ENCODE assay signal across 17 cellular contexts in the genomic region with DNA sequence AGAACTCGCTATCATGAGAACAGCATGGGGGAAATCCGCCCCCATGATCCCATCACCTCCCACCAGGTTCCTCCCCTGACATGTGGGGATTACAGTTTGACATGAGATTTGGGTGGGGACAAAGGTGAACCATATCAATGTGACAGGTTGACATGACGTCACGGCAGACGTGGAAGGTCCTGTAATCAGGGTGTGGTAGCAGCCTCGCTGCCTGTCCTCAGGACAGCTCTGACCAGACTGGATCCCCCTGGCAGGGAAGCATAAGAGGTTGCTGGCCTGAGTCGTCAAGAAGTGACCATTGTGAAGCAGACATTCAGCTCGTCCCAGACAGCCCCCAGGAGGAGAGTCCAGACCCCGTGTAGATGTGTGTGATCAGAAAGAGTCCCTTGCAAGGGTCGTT.
A peak's percentile ranks its signal among the peaks of the same experiment; 100 is the strongest.
DNase-seq lines count a peak whose midpoint lies in the region; ATAC-seq and TF ChIP-seq lines count a peak whose summit lies in the region.
"Had no signal": no experiment of that assay in that cellular context is flagged by ENCODE, and none has a peak within 500 bp of the region (broad histone marks: within the 10 kb centered on the region; RNA-seq: fewer than 3 reads in every experiment).

No MANE protein-coding gene starts in this region.

- no peak overlapping the region for H3K4me3 ChIP-seq in BLaER1
- H3K4me3 ChIP-seq in BLaER1 treated with 17β-estradiol and CSF1 and Interleukin-3, amounts not matched to agents 10 nM and 100 nM = no peak overlapping the region
- H3K4me3 ChIP-seq: heart left ventricle had no signal

- peak overlapping the region; percentile 74 for H3K27ac Mint-ChIP-seq in activated T-helper 17 cell treated with anti-CD3 and anti-CD28 coated beads, Interleukin-2, amount 50 U/mL, for 72 hours
- H3K27ac Mint-ChIP-seq in natural killer cell = peak overlapping the region; percentile 64 to 79

- intact Hi-C loops in natural killer cell (cut with micrococcal nuclease) = no loop called here

- H3K4me2 ChIP-seq in BLaER1 = peak overlapping the region; percentile 83
- peak overlapping the region in 10 of 11 experiments; percentile 21 to 92 (median 80); a peak in 18 of 22 replicates for H3K4me2 ChIP-seq in BLaER1 treated with 17β-estradiol and CSF1 and Interleukin-3, amounts not matched to agents 10 nM and 100 nM

- DNase-seq in natural killer cell = no peak
- DNase-seq in stimulated activated CD4-positive, alpha-beta T cell treated with anti-CD3 and anti-CD28 coated beads, Interleukin-1b, Interleukin-23, amount 100 ng/mL, for 48 hours = no peak
- no peak for DNase-seq in EL
- DNase-seq in NCI-H1048 (lab: John Stamatoyannopoulos, UW) = no peak
- DNase-seq: activated naive CD4-positive, alpha-beta T cell; BE2C; DMS53; heart left ventricle; islet precursor cell; mammary epithelial cell; SIG-M5; stimulated activated CD4-positive, alpha-beta T cell treated with anti-CD3 and anti-CD28 coated beads, Interleukin-2, amount 100 ng/mL, for 24 hours had no signal

- H3K9ac ChIP-seq in BLaER1 = no peak overlapping the region
- no peak overlapping the region for H3K9ac ChIP-seq in BLaER1 treated with 17β-estradiol and CSF1 and Interleukin-3, amounts not matched to agents 10 nM and 100 nM

- peaks cover 38% of the 10 kb centered on the region for H3K4me1 ChIP-seq in BLaER1
- H3K4me1 ChIP-seq in BLaER1 treated with 17β-estradiol and CSF1 and Interleukin-3, amounts not matched to agents 10 nM and 100 nM = peaks cover 10 to 38% (median 25%) of the 10 kb centered on the region in 10 experiments
- H3K4me1 ChIP-seq: BE2C, heart left ventricle had no signal

- H3K36me3 ChIP-seq in BLaER1 = peaks cover 80% of the 10 kb centered on the region
- H3K36me3 ChIP-seq in BLaER1 treated with 17β-estradiol and CSF1 and Interleukin-3, amounts not matched to agents 10 nM and 100 nM = peaks cover 78 to 99% (median 84%) of the 10 kb centered on the region in 11 experiments

- H3K27me3 Mint-ChIP-seq in activated T-helper 17 cell treated with anti-CD3 and anti-CD28 coated beads, Interleukin-2, amount 50 U/mL, for 72 hours = no peaks in the 10 kb centered on the region
- H3K27me3 Mint-ChIP-seq in natural killer cell (ENCODE audit: low read depth in 2 of 2) = no peaks in the 10 kb centered on the region

- no peak for ATAC-seq in activated T-helper 17 cell treated with anti-CD3 and anti-CD28 coated beads, Interleukin-2, amount 50 U/mL, for 72 hours (replicated peaks)
- no peak for ATAC-seq in natural killer cell
- ATAC-seq: heart left ventricle, sciatic nerve had no signal

- no peaks in the 10 kb centered on the region for H3K9me3 Mint-ChIP-seq in activated T-helper 17 cell treated with anti-CD3 and anti-CD28 coated beads, Interleukin-2, amount 50 U/mL, for 72 hours
- H3K9me3 Mint-ChIP-seq in natural killer cell = no peaks in the 10 kb centered on the region

- peaks cover 20% of the 10 kb centered on the region for H3K9me3 ChIP-seq in BLaER1
- peaks cover 0 to 33% (median 23%) of the 10 kb centered on the region in 11 experiments; a peak in 15 of 22 replicates for H3K9me3 ChIP-seq in BLaER1 treated with 17β-estradiol and CSF1 and Interleukin-3, amounts not matched to agents 10 nM and 100 nM (replicated peaks in 1 of 11)
- H3K9me3 ChIP-seq: BE2C, heart left ventricle, neutrophil had no signal

- H3K36me3 Mint-ChIP-seq in activated T-helper 17 cell treated with anti-CD3 and anti-CD28 coated beads, Interleukin-2, amount 50 U/mL, for 72 hours (ENCODE audit: low read depth) = peaks cover 76% of the 10 kb centered on the region
- peaks cover 7% of the 10 kb centered on the region for H3K36me3 Mint-ChIP-seq in natural killer cell

- no peak overlapping the region for H3K4me3 Mint-ChIP-seq in activated T-helper 17 cell treated with anti-CD3 and anti-CD28 coated beads, Interleukin-2, amount 50 U/mL, for 72 hours
- no peak overlapping the region for H3K4me3 Mint-ChIP-seq in natural killer cell

- H3K27ac ChIP-seq in BLaER1 = peak overlapping the region; percentile 67; the same call in 1 of the 2 replicates
- H3K27ac ChIP-seq in BLaER1 treated with 17β-estradiol and CSF1 and Interleukin-3, amounts not matched to agents 10 nM and 100 nM = peak overlapping the region in 4 of 11 experiments; percentile 59 to 69 (median 66); a peak in 6 of 22 replicates
- H3K27ac ChIP-seq: heart left ventricle, neutrophil had no signal

- H3K27me3 ChIP-seq in BLaER1 = no peaks in the 10 kb centered on the region
- no peaks in the 10 kb centered on the region for H3K27me3 ChIP-seq in BLaER1 treated with 17β-estradiol and CSF1 and Interleukin-3, amounts not matched to agents 10 nM and 100 nM
- H3K27me3 ChIP-seq: BE2C, heart left ventricle, neutrophil had no signal

- H3K4me1 Mint-ChIP-seq in activated T-helper 17 cell treated with anti-CD3 and anti-CD28 coated beads, Interleukin-2, amount 50 U/mL, for 72 hours = peaks cover 16% of the 10 kb centered on the region
- peaks cover 18 to 19% of the 10 kb centered on the region in 2 donors for H3K4me1 Mint-ChIP-seq in natural killer cell

- H4K20me1 ChIP-seq in BLaER1 = peaks cover 19% of the 10 kb centered on the region
- H4K20me1 ChIP-seq in BLaER1 treated with 17β-estradiol and CSF1 and Interleukin-3, amounts not matched to agents 10 nM and 100 nM = peaks cover 0 to 59% (median 19%) of the 10 kb centered on the region in 11 experiments; a peak in 14 of 22 replicates

- no peak for TF ChIP-seq CTCF in natural killer cell (IDR thresholded peaks at IDR 0.05)
